In genomic region chr15:89112341-89112971, GRCh38 we compare ENCODE assay signal across 9 cellular contexts. TPM values are rescaled to one million over a fixed set of nuclear protein-coding genes. Genes with fewer than 3 reads are reported as not detected.
DNase-seq lines count a peak whose midpoint lies in the region; ATAC-seq, FAIRE-seq and TF ChIP-seq lines count a peak whose summit lies in the region.
"Had no signal": no experiment of that assay in that cellular context is flagged by ENCODE, and none has a peak within 500 bp of the region (broad histone marks: within the 10 kb centered on the region; RNA-seq: fewer than 3 reads in every experiment).

No MANE protein-coding gene starts in this region.

- peak; percentile 83 for FAIRE-seq in GM12878 (lab: Jason Lieb, UNC)
- FAIRE-seq in HTR-8/SVneo (lab: Jason Lieb, UNC), result no peak

- SMC1A ChIA-PET in GM12878 (lab: Charles Lee; ENCODE audit: uncharacterized antibody, unreplicated experiment), result interaction anchor here (0.6 to 7.4 kb wide), 11 partner anchors 11 to 132 kb away, joined by 3 to 123 read pairs (median 8); partner anchors contain the start of gene ABHD2

- in situ Hi-C loops in GM12878 (cut with MboI), result no loop called here

- H3K79me2 ChIP-seq in GM12878 (ENCODE audit: control insufficient read depth, insufficient read depth, low read length), result no peaks in the 10 kb centered on the region

- DNase-seq in AG10803 (ENCODE audit: low read depth) (peak; percentile 25), GM19238 (ENCODE audit: insufficient read length, low spot score) (peak; percentile 31), GM12878 (ENCODE audit: low read depth, low spot score) (peak; percentile 38), myocyte (ENCODE audit: low read depth) (peak; percentile 89), NCI-H774 (lab: John Stamatoyannopoulos, UW) (no peak), superior temporal gyrus (ENCODE audit: extremely low spot score) (no peak), HTR-8/SVneo (ENCODE audit: insufficient read length, low spot score) (no peak)

- POLR2A ChIA-PET in GM12878 (lab: Charles Lee), result interaction anchor here (0.8 to 2.9 kb wide), 6 partner anchors 11 to 24 kb away, joined by 3 to 20 read pairs (median 16); partner anchors contain the start of gene ABHD2

- peak; percentile 66 to 74; a peak in 3 of 4 replicates for TF ChIP-seq EP300 in GM12878 (IDR thresholded peaks at IDR 0.05; ENCODE audit: borderline replicate concordance in 1 of 2, control insufficient read depth in 1 of 2, low read depth in 2 of 2, low read length in 2 of 2)

- RAD21 ChIA-PET in GM12878 (lab: Charles Lee; ENCODE audit: unreplicated experiment), result interaction anchor here (0.5 to 4.5 kb wide), 10 partner anchors 9 to 219 kb away, joined by 3 to 72 read pairs (median 10); partner anchors contain the start of gene ABHD2

- H3K9ac ChIP-seq in GM12878 (ENCODE audit: control insufficient read depth, insufficient read depth, low read length), result no peak overlapping the region

- no peaks in the 10 kb centered on the region for H4K20me1 ChIP-seq in GM12878 (ENCODE audit: control insufficient read depth, insufficient read depth)

- peak overlapping the region; percentile 19 for H3K4me2 ChIP-seq in GM12878 (ENCODE audit: control insufficient read depth, insufficient read depth)

- no peak overlapping the region for H2AFZ ChIP-seq in GM12878 (ENCODE audit: control insufficient read depth, low read depth, low read length)

- 8% methylated on average over 1 of the region's 1 CpG for WGBS in GM12878 (ENCODE audit: insufficient coverage, insufficient replicate concordance, low lambda C conversion rate, missing lambda C conversion rate)

- peaks cover 8% of the 10 kb centered on the region; the same call in 1 of the 2 replicates for H3K4me1 ChIP-seq in GM12878 (ENCODE audit: control insufficient read depth, insufficient read depth, low read length)

- no peaks in the 10 kb centered on the region for H3K9me3 ChIP-seq in GM12878 (replicated peaks; ENCODE audit: control insufficient read depth, insufficient read depth, low read length)

- peak overlapping the region; percentile 23 for H3K27ac ChIP-seq in GM12878 (ENCODE audit: control insufficient read depth, insufficient read depth)

- CTCF ChIA-PET in GM12878 (lab: Yijun Ruan, JAX), result interaction anchor here (0.6 to 5.8 kb wide), 17 partner anchors 7 to 208 kb away, joined by 3 to 65 read pairs (median 8); partner anchors contain the start of gene ABHD2

- no TSS peak for BruUV-seq in GM12878 (replicated peaks; lab: Mats Ljungman, UMichigan)

- no peak for TF ChIP-seq POLR2A in GM12878 (IDR thresholded peaks at IDR 0.05; ENCODE audit: low read depth, low read length)

- H3K36me3 ChIP-seq in GM12878 (ENCODE audit: control insufficient read depth in 2 of 2, insufficient read depth in 2 of 2, low read length in 1 of 2), result peaks cover 5 to 8% of the 10 kb centered on the region in 2 experiments; a peak in 2 of 4 replicates

- no peaks in the 10 kb centered on the region for H3K27me3 ChIP-seq in GM12878 (replicated peaks in 1 of 2; ENCODE audit: control insufficient read depth in 2 of 2, insufficient read depth in 2 of 2, low read length in 1 of 2)

- H3K4me3 ChIP-seq in AG10803 (ENCODE audit: low read length) (no peak overlapping the region), GM12878 (no peak overlapping the region)
- H3K4me3 ChIP-seq: skin epidermis had no signal

- TF ChIP-seq CTCF in AG10803 (conservative IDR thresholded peaks at IDR 0.05; ENCODE audit: low read length) (no peak), GM12878 (IDR thresholded peaks at IDR 0.05 in 2 of 3, conservative IDR thresholded peaks at IDR 0.05 in 1 of 3; ENCODE audit: control insufficient read depth in 2 of 3, extremely low read depth in 1 of 3, insufficient read depth in 1 of 3, low read depth in 3 of 3, low read length in 3 of 3) (no peak)

- ATAC-seq in HG03175 (IDR thresholded peaks at IDR 0.05; ENCODE audit: unreplicated experiment), result peak; percentile 84
- ATAC-seq in GM12878, result peak; percentile 99

- intact Hi-C loops in GM12878 (cut with micrococcal nuclease; ENCODE audit: unreplicated experiment), result loop anchor here (2.0 to 5.0 kb wide), 2 partner anchors 22 to 55 kb away; no protein-coding TSS in a partner anchor

- TF ChIP-seq RAD21 in GM12878 (IDR thresholded peaks at IDR 0.05; ENCODE audit: insufficient read depth, low read depth, low read length), result no peak

TF ChIP-seq in GM12878, 131 proteins besides CTCF, POLR2A, EP300 and RAD21 (continues in another document):
- TF ChIP-seq SRF (IDR thresholded peaks at IDR 0.05; ENCODE audit: low read depth in 2 of 2, low read length in 2 of 2) (no peak), FOXM1 (IDR thresholded peaks at IDR 0.05; ENCODE audit: low read depth, low read length) (no peak), CHD2 (IDR thresholded peaks at IDR 0.05; ENCODE audit: borderline replicate concordance, low read depth, low read length) (peak; percentile 14; the same call in 1 of the 2 replicates), ZNF207 (IDR thresholded peaks at IDR 0.05; ENCODE audit: borderline replicate concordance) (no peak), ZNF24 (IDR thresholded peaks at IDR 0.05) (no peak), RB1 (IDR thresholded peaks at IDR 0.05; ENCODE audit: borderline replicate concordance) (no peak), SREBF1 (IDR thresholded peaks at IDR 0.05; ENCODE audit: low read length) (no peak), CEBPB (IDR thresholded peaks at IDR 0.05; ENCODE audit: borderline replicate concordance in 1 of 2, low read depth in 2 of 2, low read length in 2 of 2) (no peak), YBX1 (IDR thresholded peaks at IDR 0.05) (no peak), SP1 (IDR thresholded peaks at IDR 0.05; ENCODE audit: low read depth, low read length) (peak; percentile 71), PRDM15 (CRISPR knock-in tag; IDR thresholded peaks at IDR 0.05) (no peak), GATAD2B (conservative IDR thresholded peaks at IDR 0.05; ENCODE audit: low read depth) (0 out of 2 replicates have a peak, but pooled peaks have one; percentile 20), ATF7 (IDR thresholded peaks at IDR 0.05; ENCODE audit: low read depth) (peak; percentile 77), TBL1XR1 (IDR thresholded peaks at IDR 0.05; ENCODE audit: low read depth, low read length) (0 out of 2 replicates have a peak, but pooled peaks have one; percentile 51), NFXL1 (IDR thresholded peaks at IDR 0.05; ENCODE audit: borderline replicate concordance) (no peak)
- TF ChIP-seq, protein P1, sequence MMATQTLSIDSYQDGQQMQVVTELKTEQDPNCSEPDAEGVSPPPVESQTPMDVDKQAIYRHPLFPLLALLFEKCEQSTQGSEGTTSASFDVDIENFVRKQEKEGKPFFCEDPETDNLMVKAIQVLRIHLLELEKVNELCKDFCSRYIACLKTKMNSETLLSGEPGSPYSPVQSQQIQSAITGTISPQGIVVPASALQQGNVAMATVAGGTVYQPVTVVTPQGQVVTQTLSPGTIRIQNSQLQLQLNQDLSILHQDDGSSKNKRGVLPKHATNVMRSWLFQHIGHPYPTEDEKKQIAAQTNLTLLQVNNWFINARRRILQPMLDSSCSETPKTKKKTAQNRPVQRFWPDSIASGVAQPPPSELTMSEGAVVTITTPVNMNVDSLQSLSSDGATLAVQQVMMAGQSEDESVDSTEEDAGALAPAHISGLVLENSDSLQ (IDR thresholded peaks at IDR 0.05), result no peak

RNA-seq across cellular contexts. Expression of gene ABHD2, which starts 24.2 kb away (rescaled TPM):
- 48.0 and 50.8 TPM in 2 replicates for total RNA-seq in GM12878 (2013; cell fraction: nucleolus; rRNA removed)
- total RNA-seq in GM12878 (2014; rRNA removed) (19.6 and 19.7 TPM in 2 replicates), GM12878 (2014; rRNA removed; fragmentation: Illumina TruSeq; extraction: Trizol) (15.8 and 19.8 TPM in 2 replicates), GM12878 (2021) (33.6 and 38.7 TPM in 2 replicates), myocyte (61.1 and 78.2 TPM in 2 replicates)
- 7.0 TPM for polyA plus RNA-seq in GM12878 (2011; ENCODE audit: low read depth)
- polyA plus RNA-seq in GM12878 (2011; rRNA removed) (22.4 and 30.1 TPM in 2 replicates), GM12878 (2014; fragmentation: Illumina TruSeq; extraction: Trizol) (21.4 and 23.3 TPM in 2 replicates), GM12878 (2014; fragmentation: Nextera tagmentation; extraction: Ambion mirVana) (1 to 10 TPM; 1.2 to 4.7 TPM), GM12878 (2014; rRNA removed) (15.0 and 19.3 TPM in 2 replicates), GM12878 (2016; fragmentation: Nextera tagmentation; extraction: Ambion mirVana) (10 to 100 TPM; 21.0 to 21.2 TPM)
- polyA plus RNA-seq in GM12878 (2011; cell fraction: cytosol; rRNA removed), result 27.2 and 29.2 TPM in 2 replicates
- 16.7 and 18.6 TPM in 2 replicates for polyA plus RNA-seq in GM12878 (2011; cell fraction: nucleus; rRNA removed)
- polyA plus RNA-seq in GM12878 (2012), result 7.8 and 8.1 TPM in 2 replicates
- 82.8 and 105 TPM in 2 replicates for polyA minus RNA-seq in GM12878 (2011; rRNA and poly(A)+ RNA removed)
- 17.2 and 18.7 TPM in 2 replicates for polyA minus RNA-seq in GM12878 (2011; cell fraction: cytosol; rRNA and poly(A)+ RNA removed)
- polyA minus RNA-seq in GM12878 (2011; cell fraction: nucleus; rRNA and poly(A)+ RNA removed), result 14.7 and 33.2 TPM in 2 replicates
- polyA plus RNA-seq in myocyte (2012), result 61.4 TPM

Comparison
In these comparisons a context has a peak if more than half of its experiments do, and no peak if none do; other contexts are left out.
1. DNase-seq: peak in AG10803 (single experiment), GM19238 (single experiment), GM12878 (single experiment) and myocyte (single experiment); none in NCI-H774 (single experiment), superior temporal gyrus (single experiment) and HTR-8/SVneo (single experiment).